Comparison of ENCODE assay signal across 18 cellular contexts in genomic region chr10:108791794-108792474, GRCh38.
DNase-seq lines count a peak whose midpoint lies in the region; ATAC-seq and TF ChIP-seq lines count a peak whose summit lies in the region.
"Had no signal": no experiment of that assay in that cellular context is flagged by ENCODE, and none has a peak within 500 bp of the region (broad histone marks: within the 10 kb centered on the region; RNA-seq: fewer than 3 reads in every experiment).

No MANE protein-coding gene starts in this region.

- peaks cover 2% of the 10 kb centered on the region for H3K36me3 ChIP-seq in OCI-LY3 (replicated peaks; ENCODE audit: low read depth, low read length)

- no peaks in the 10 kb centered on the region for H3K9me3 ChIP-seq in OCI-LY3 (ENCODE audit: insufficient read depth, low read length)

- no peaks in the 10 kb centered on the region for H3K79me2 ChIP-seq in OCI-LY3 (ENCODE audit: low read length)

- peak; percentile 12 for DNase-seq in AG10803 (ENCODE audit: low read depth)
- no peak for DNase-seq in epithelial cell of prostate (ENCODE audit: low read depth, low spot score)
- no peak for DNase-seq in NCI-H1417 treated with DMSO at 0.1 percent for 48 hours (lab: John Stamatoyannopoulos, UW)
- no peak for DNase-seq in OCI-M2 (lab: John Stamatoyannopoulos, UW; ENCODE audit: unreplicated experiment)
- DNase-seq: AML-193, DMS 273 treated with DMSO at 0.1 percent for 48 hours, H9, KG1, NCI-H1436, NCI-H2029, NCI-H2171, NCI-H446 treated with DMSO at 0.1 percent for 48 hours, NCI-H748 treated with DMSO at 0.1 percent for 48 hours, PC-9 had no signal

- H3K4me3 ChIP-seq in AG10803 (ENCODE audit: low read length) (no peak overlapping the region), OCI-LY3 (ENCODE audit: low read length) (0 out of 2 replicates have a peak overlapping the region, but pooled peaks have one; percentile 25)
- H3K4me3 ChIP-seq: PC-9 had no signal

- ATAC-seq in GM18861 (IDR thresholded peaks at IDR 0.05; ENCODE audit: unreplicated experiment) = peak; percentile 48
- no peak for ATAC-seq in GM21515 (IDR thresholded peaks at IDR 0.05; ENCODE audit: unreplicated experiment)
- no peak for ATAC-seq in GM18517 (IDR thresholded peaks at IDR 0.05; ENCODE audit: unreplicated experiment)

- TF ChIP-seq CTCF in AG10803 (conservative IDR thresholded peaks at IDR 0.05; ENCODE audit: low read length) (no peak), OCI-LY3 (IDR thresholded peaks at IDR 0.05; ENCODE audit: low read depth, low read length) (no peak)

- H3K27ac ChIP-seq in OCI-LY3 (ENCODE audit: low read length) = peak overlapping the region; percentile 99
- peak overlapping the region; percentile 67 for H3K27ac ChIP-seq in epithelial cell of prostate
- H3K27ac ChIP-seq: PC-9 had no signal

- 0 out of 2 replicates have a peak overlapping the region, but pooled peaks have one; percentile 11 for H3K9ac ChIP-seq in OCI-LY3 (ENCODE audit: low read length)

- no peaks in the 10 kb centered on the region for H3K27me3 ChIP-seq in OCI-LY3 (ENCODE audit: low read depth, low read length)

- no peak overlapping the region for H2AFZ ChIP-seq in OCI-LY3 (ENCODE audit: low read depth, low read length)
- H2AFZ ChIP-seq: PC-9 had no signal

- no peaks in the 10 kb centered on the region for H4K20me1 ChIP-seq in OCI-LY3 (ENCODE audit: insufficient read depth, low read length)

- H3K4me2 ChIP-seq in OCI-LY3 (ENCODE audit: low read length) = peak overlapping the region; percentile 58
- H3K4me2 ChIP-seq: PC-9 had no signal

- H3K4me1 ChIP-seq in OCI-LY3 (ENCODE audit: low read length) = peaks cover 57% of the 10 kb centered on the region
